ENCODE assay signal across 8 cellular contexts in genomic region chr6:89829591-89830384, GRCh38.
DNase-seq lines count a peak whose midpoint lies in the region; ATAC-seq and TF ChIP-seq lines count a peak whose summit lies in the region.

TSS of gene CASP8AP2 (plus strand) at chr6:89829880.

- peak; percentile 99 for DNase-seq in AML-193 (lab: John Stamatoyannopoulos, UW)
- peak; percentile 90 for DNase-seq in NCI-H510A treated with DMSO at 0.1 percent for 48 hours (lab: John Stamatoyannopoulos, UW)
- DNase-seq in activated CD4-positive, alpha-beta T cell treated with anti-CD3 and anti-CD28 coated beads for 24 hours (ENCODE audit: low read depth in 2 of 2): peak; percentile 90 to 91
- peak; percentile 99 for DNase-seq in choroid plexus epithelial cell (ENCODE audit: low read depth)
- DNase-seq in kidney glomerular epithelial cell (lab: John Stamatoyannopoulos, UW): peak; percentile 98
- peak; percentile 84 to 93 (median 86) for DNase-seq in stimulated activated CD4-positive, alpha-beta T cell treated with anti-CD3 and anti-CD28 coated beads, Interleukin-1b, Interleukin-23, amount 100 ng/mL, for 24 hours (ENCODE audit: low read depth in 4 of 4, low spot score in 1 of 4)

- TF ChIP-seq POLR2A in GM19193 (IDR thresholded peaks at IDR 0.05; ENCODE audit: extremely low read depth, insufficient read depth, insufficient read length): peak; percentile 81

- TF ChIP-seq CTCF in choroid plexus epithelial cell (conservative IDR thresholded peaks at IDR 0.05; ENCODE audit: low read depth, low read length): no peak

- H3K4me3 ChIP-seq in choroid plexus epithelial cell (ENCODE audit: low read depth, low read length): peak within 1 kb of the TSS; percentile 79

- ATAC-seq in HG03439 (IDR thresholded peaks at IDR 0.05; ENCODE audit: unreplicated experiment): peak; percentile 97

Comparison
In these comparisons a context has a peak if more than half of its experiments do, and no peak if none do; other contexts are left out.
1. Peak in every context shown above with its lines: DNase-seq, ATAC-seq and H3K4me3 ChIP-seq.